ENCODE assay signal across 11 cellular contexts in genomic region chr15:70491183-70491621, GRCh38.
DNase-seq lines count a peak whose midpoint lies in the region; ATAC-seq and TF ChIP-seq lines count a peak whose summit lies in the region.
"Had no signal": no experiment of that assay in that cellular context is flagged by ENCODE, and none has a peak within 500 bp of the region (broad histone marks: within the 10 kb centered on the region; RNA-seq: fewer than 3 reads in every experiment).

No MANE protein-coding gene starts in this region.

- peaks cover 0 to 51% (median 30%) of the 10 kb centered on the region in 4 donors for H3K4me1 ChIP-seq in tibial nerve
- H3K4me1 ChIP-seq: right atrium auricular region had no signal

- no peaks in the 10 kb centered on the region for H3K9me3 ChIP-seq in CD4-positive, alpha-beta T cell (ENCODE audit: control insufficient read depth, low read length)
- no peaks in the 10 kb centered on the region for H3K9me3 ChIP-seq in tibial nerve
- H3K9me3 ChIP-seq: Peyer's patch, right atrium auricular region had no signal

- H3K4me3 ChIP-seq in tibial nerve: no peak overlapping the region
- H3K4me3 ChIP-seq: Peyer's patch, right atrium auricular region had no signal

- CTCF ChIA-PET in CD4-positive, alpha-beta T cell (lab: Charles Lee): interaction anchor here (1.4 kb wide), 1 partner anchor 21 kb away, joined by 3 read pairs; no protein-coding TSS in a partner anchor
- CTCF ChIA-PET in activated CD8-positive, alpha-beta T cell treated with anti-CD3 and anti-CD28 coated beads for 36 hours (lab: Charles Lee): interaction anchor here (0.8 to 5.3 kb wide), 5 partner anchors 7 to 45 kb away, joined by 3 to 36 read pairs (median 4); no protein-coding TSS in a partner anchor

- H3K36me3 Mint-ChIP-seq in CD4-positive, alpha-beta T cell (ENCODE audit: low read depth): no peaks in the 10 kb centered on the region
- no peaks in the 10 kb centered on the region for H3K36me3 Mint-ChIP-seq in activated CD8-positive, alpha-beta T cell treated with anti-CD3 and anti-CD28 coated beads for 36 hours (ENCODE audit: low read depth)

- no peak for ATAC-seq in CD4-positive, alpha-beta T cell (ENCODE audit: poor library complexity)
- ATAC-seq in activated CD8-positive, alpha-beta T cell treated with anti-CD3 and anti-CD28 coated beads for 36 hours: no peak
- ATAC-seq in GM18505 (IDR thresholded peaks at IDR 0.05; ENCODE audit: unreplicated experiment): no peak
- ATAC-seq in HG03095 (IDR thresholded peaks at IDR 0.05; ENCODE audit: unreplicated experiment): no peak

- peak overlapping the region; percentile 60 for H3K4me3 Mint-ChIP-seq in CD4-positive, alpha-beta T cell
- no peak overlapping the region for H3K4me3 Mint-ChIP-seq in activated CD8-positive, alpha-beta T cell treated with anti-CD3 and anti-CD28 coated beads for 36 hours

- TF ChIP-seq POLR2A in GM18505 (IDR thresholded peaks at IDR 0.05; ENCODE audit: borderline replicate concordance, extremely low read depth, insufficient read depth, insufficient read length): no peak
- no peak for TF ChIP-seq POLR2A in tibial nerve (IDR thresholded peaks at IDR 0.05)

- no peaks in the 10 kb centered on the region for H3K27me3 ChIP-seq in CD4-positive, alpha-beta T cell (ENCODE audit: control insufficient read depth, insufficient read depth, low read length)
- no peaks in the 10 kb centered on the region for H3K27me3 ChIP-seq in tibial nerve
- H3K27me3 ChIP-seq: Peyer's patch, right atrium auricular region had no signal

- H3K36me3 ChIP-seq in tibial nerve: no peaks in the 10 kb centered on the region
- H3K36me3 ChIP-seq: Peyer's patch, right atrium auricular region had no signal

- no peak for TF ChIP-seq EP300 in tibial nerve (IDR thresholded peaks at IDR 0.05)

- intact Hi-C loops in CD4-positive, alpha-beta T cell (cut with DNase I, micrococcal nuclease): loop anchor here (5.0 kb wide), 4 partner anchors 66 to 734 kb away; partner anchors contain the start of gene TLE3 (in 2 of the 2)
- intact Hi-C loops in activated CD8-positive, alpha-beta T cell treated with anti-CD3 and anti-CD28 coated beads for 36 hours (cut with micrococcal nuclease): no loop called here

- POLR2A ChIA-PET in CD4-positive, alpha-beta T cell (lab: Charles Lee): interaction anchor here (1.0 to 4.8 kb wide), 10 partner anchors 11 to 733 kb away, joined by 3 to 55 read pairs (median 9); partner anchors contain the start of gene TLE3
- POLR2A ChIA-PET in activated CD8-positive, alpha-beta T cell treated with anti-CD3 and anti-CD28 coated beads for 36 hours (lab: Charles Lee): interaction anchor here (0.8 to 2.3 kb wide), 7 partner anchors 14 to 1038 kb away, joined by 3 to 11 read pairs (median 4); partner anchors contain the start of gene RPLP1

- H3K4me1 Mint-ChIP-seq in CD4-positive, alpha-beta T cell (ENCODE audit: low read depth): peaks cover 82% of the 10 kb centered on the region
- H3K4me1 Mint-ChIP-seq in activated CD8-positive, alpha-beta T cell treated with anti-CD3 and anti-CD28 coated beads for 36 hours (ENCODE audit: low read depth): peaks cover 78% of the 10 kb centered on the region

- H3K27me3 Mint-ChIP-seq in CD4-positive, alpha-beta T cell: no peaks in the 10 kb centered on the region
- H3K27me3 Mint-ChIP-seq in activated CD8-positive, alpha-beta T cell treated with anti-CD3 and anti-CD28 coated beads for 36 hours: peaks cover 19% of the 10 kb centered on the region

- no peak for DNase-seq in CD4-positive, alpha-beta T cell
- peak; percentile 34 for DNase-seq in M059J (ENCODE audit: low read depth)
- peak; percentile 56 for DNase-seq in activated CD8-positive, alpha-beta T cell treated with anti-CD3 and anti-CD28 coated beads for 36 hours
- peak; percentile 39 for DNase-seq in kidney tubule cell (ENCODE audit: low spot score)
- no peak for DNase-seq in tibial nerve (ENCODE audit: low spot score in 2 of 2)
- no peak for DNase-seq in NCI-H1436 (lab: John Stamatoyannopoulos, UW)
- DNase-seq: NCI-H1417 treated with DMSO at 0.1 percent for 48 hours had no signal

- no peaks in the 10 kb centered on the region for H3K9me3 Mint-ChIP-seq in CD4-positive, alpha-beta T cell
- H3K9me3 Mint-ChIP-seq in activated CD8-positive, alpha-beta T cell treated with anti-CD3 and anti-CD28 coated beads for 36 hours: no peaks in the 10 kb centered on the region

- no peak overlapping the region for H3K27ac ChIP-seq in CD4-positive, alpha-beta T cell (ENCODE audit: low read depth, low read length)
- H3K27ac ChIP-seq in tibial nerve: no peak overlapping the region
- H3K27ac ChIP-seq: right atrium auricular region had no signal

- TF ChIP-seq CTCF in CD4-positive, alpha-beta T cell (IDR thresholded peaks at IDR 0.05): no peak
- TF ChIP-seq CTCF in activated CD8-positive, alpha-beta T cell treated with anti-CD3 and anti-CD28 coated beads for 36 hours (IDR thresholded peaks at IDR 0.05): no peak
- no peak for TF ChIP-seq CTCF in tibial nerve (IDR thresholded peaks at IDR 0.05)

- WGBS in tibial nerve, 2 donors: 74 to 84% methylated on average over 6 of the region's 7 CpGs

- H3K27ac Mint-ChIP-seq in CD4-positive, alpha-beta T cell: peak overlapping the region; percentile 82
- H3K27ac Mint-ChIP-seq in activated CD8-positive, alpha-beta T cell treated with anti-CD3 and anti-CD28 coated beads for 36 hours: peak overlapping the region; percentile 92

Comparison
In these comparisons a context has a peak if more than half of its experiments do, and no peak if none do; other contexts are left out.
1. DNase-seq: peak in M059J (single experiment), activated CD8-positive, alpha-beta T cell treated with anti-CD3 and anti-CD28 coated beads for 36 hours (single experiment) and kidney tubule cell (single experiment); none in CD4-positive, alpha-beta T cell (0 of 10), tibial nerve (0 of 2) and NCI-H1436 (single experiment).